Comparison of ENCODE assay signal across 8 cellular contexts in the genomic region with DNA sequence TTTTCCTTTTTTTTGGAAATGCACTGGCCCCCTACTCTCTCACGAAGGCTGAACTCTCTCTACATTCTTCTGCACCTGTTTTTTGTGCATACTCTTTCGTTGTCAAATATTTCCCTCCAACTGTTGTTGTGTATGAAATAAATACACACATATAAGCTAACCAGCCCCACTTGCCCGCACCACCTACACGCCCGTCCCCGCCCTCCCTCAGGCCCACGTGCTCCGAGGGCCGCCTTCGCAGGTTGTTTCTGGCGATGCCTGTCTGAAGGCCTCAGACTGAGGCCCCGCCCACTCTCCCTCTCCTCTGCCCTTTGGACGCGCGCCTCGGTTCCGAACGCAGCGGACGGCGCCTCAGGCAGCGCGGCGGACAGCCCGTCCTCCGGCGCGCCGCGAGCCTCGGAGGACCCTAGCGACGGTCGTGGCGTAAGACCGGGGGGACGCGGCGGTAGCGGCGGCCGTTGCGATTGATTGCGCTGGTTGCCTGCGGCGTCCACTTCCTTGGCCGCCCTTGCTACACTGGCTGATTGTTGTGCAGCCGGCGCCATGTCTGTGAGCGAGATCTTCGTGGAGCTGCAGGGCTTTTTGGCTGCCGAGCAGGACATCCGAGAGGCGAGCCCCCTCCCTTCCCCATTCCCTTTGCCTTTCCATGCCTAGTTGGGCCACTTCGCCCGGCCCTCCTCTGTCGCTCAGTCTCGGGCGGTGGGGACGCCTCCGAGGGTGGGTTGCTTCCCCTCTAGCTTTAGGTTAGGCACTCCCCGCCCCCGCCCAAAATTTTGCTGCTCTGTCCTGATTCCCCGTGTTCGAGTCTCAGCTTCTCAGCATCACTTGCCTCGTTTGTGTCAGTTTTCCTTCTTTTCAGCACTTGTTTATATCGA. TPM values are rescaled to one million over a fixed set of nuclear protein-coding genes. Genes with fewer than 3 reads are reported as not detected.
DNase-seq lines count a peak whose midpoint lies in the region; ATAC-seq lines count a peak whose summit lies in the region.

TSS of gene TSN (plus strand) at position 415 of the 875 bp plus-strand sequence. CDS start at position 544, 129 bp downstream.

- H3K4me3 Mint-ChIP-seq in IgD-negative memory B cell = peak within 1 kb of the TSS; percentile 91 to 95 (median 93)

- peaks cover 19 to 24% (median 21%) of the 10 kb centered on the region in 3 donors for H3K4me1 Mint-ChIP-seq in IgD-negative memory B cell

- DNase-seq in DMS153 (lab: John Stamatoyannopoulos, UW) = peak; percentile 95
- DNase-seq in OCI-M1 (lab: John Stamatoyannopoulos, UW) = peak; percentile 98
- DNase-seq in activated T-cell treated with anti-CD3 and anti-CD28 coated beads for 24 hours (ENCODE audit: low read depth) = peak; percentile 97
- peak; percentile 64 for DNase-seq in epidermal melanocyte (ENCODE audit: insufficient read length, low spot score)
- DNase-seq in middle frontal gyrus (ENCODE audit: extremely low spot score, low spot score) = peak; percentile 94
- peak; percentile 95 for DNase-seq in stimulated activated CD8-positive, alpha-beta memory T cell treated with anti-CD3 and anti-CD28 coated beads, Interleukin-2, amount 100 ng/mL, for 1 hour (ENCODE audit: low read depth in 2 of 2)

- H3K27me3 Mint-ChIP-seq in IgD-negative memory B cell = no peaks in the 10 kb centered on the region

- H3K36me3 Mint-ChIP-seq in IgD-negative memory B cell = peaks cover 1% of the 10 kb centered on the region

- H3K27ac Mint-ChIP-seq in IgD-negative memory B cell = peak within 1 kb of the TSS; percentile 88 to 96 (median 91)

- ATAC-seq in GM21576 (IDR thresholded peaks at IDR 0.05; ENCODE audit: unreplicated experiment) = peak; percentile 99

- no peaks in the 10 kb centered on the region for H3K9me3 Mint-ChIP-seq in IgD-negative memory B cell

RNA-seq across cellular contexts. Expression of gene TSN, which starts in this region (rescaled TPM):
- 65.8 TPM for polyA plus RNA-seq in IgD-negative memory B cell

Comparison
In these comparisons a context has a peak if more than half of its experiments do, and no peak if none do; other contexts are left out.
1. Peak in every context shown above with its lines: DNase-seq and ATAC-seq.